14 cellular contexts compared by ENCODE assay signal in genomic region chr19:24166055-24166454, GRCh38.
"Had no signal": no experiment of that assay in that cellular context is flagged by ENCODE, and none has a peak within 500 bp of the region (broad histone marks: within the 10 kb centered on the region; RNA-seq: fewer than 3 reads in every experiment).

No MANE protein-coding gene starts in this region.

- H3K4me3 ChIP-seq: mucosa of descending colon, uterus had no signal

- H3K27me3 ChIP-seq: neutrophil, uterus had no signal

- ATAC-seq: left ventricle myocardium superior; mucosa of descending colon; naive thymus-derived CD8-positive, alpha-beta T cell had no signal

- H3K27ac ChIP-seq: neutrophil, uterus had no signal

- H3K4me1 ChIP-seq: uterus had no signal

- DNase-seq: activated CD4-positive, CD25-positive, alpha-beta regulatory T cell treated with anti-CD3 and anti-CD28 coated beads, Interleukin-2, amount 50 U/mL, for 72 hours; activated naive CD8-positive, alpha-beta T cell treated with anti-CD3 and anti-CD28 coated beads for 36 hours; anterior cingulate cortex; endodermal cell; erythroblast; islet precursor cell; left ventricle myocardium superior; mucosa of descending colon; naive thymus-derived CD8-positive, alpha-beta T cell; stimulated activated CD4-positive, alpha-beta T cell treated with anti-CD3 and anti-CD28 coated beads, Interleukin-12 subunit alpha, Interleukin-12 subunit beta, amount 100 ng/mL, for 4 hours; stimulated activated CD4-positive, alpha-beta T cell treated with anti-CD3 and anti-CD28 coated beads, Interleukin-2, amount 100 ng/mL, for 24 hours; T-helper 9 cell; uterus had no signal

- H3K9me3 ChIP-seq: neutrophil had no signal

- H3K36me3 ChIP-seq: neutrophil, uterus had no signal
